In genomic region chr16:14922968-14923367, GRCh38 we compare ENCODE assay signal across 7 cellular contexts. TPM values are rescaled to one million over a fixed set of nuclear protein-coding genes. Genes with fewer than 3 reads are reported as not detected.
A peak's percentile ranks its signal among the peaks of the same experiment; 100 is the strongest.
DNase-seq lines count a peak whose midpoint lies in the region; ATAC-seq and TF ChIP-seq lines count a peak whose summit lies in the region.
"Not testable (repeated sequence)": the region's sequence is repeated elsewhere in the genome, so short reads cannot be mapped to it uniquely, and the experiment has no call there.

No MANE protein-coding gene starts in this region.

- H3K4me1 ChIP-seq in RWPE2 (ENCODE audit: insufficient read depth, poor library complexity, severe bottlenecking); colonic mucosa; lower lobe of right lung; ovary (ENCODE audit: insufficient read depth); spleen: not testable (repeated sequence)

- not testable (repeated sequence) for H3K4me1 Mint-ChIP-seq in type B pancreatic cell (ENCODE audit: unreplicated experiment)

- TF ChIP-seq CTCF in RWPE2 (IDR thresholded peaks at IDR 0.05; ENCODE audit: poor library complexity, severe bottlenecking); colonic mucosa (IDR thresholded peaks at IDR 0.05); lower lobe of right lung (IDR thresholded peaks at IDR 0.05); ovary (IDR thresholded peaks at IDR 0.05); spleen (IDR thresholded peaks at IDR 0.05 in 8 of 11, conservative IDR thresholded peaks at IDR 0.05 in 3 of 11); type B pancreatic cell (conservative IDR thresholded peaks at IDR 0.05): not testable (repeated sequence)

- not testable (repeated sequence) for H3K9ac ChIP-seq in colonic mucosa (ENCODE audit: low read depth in 2 of 2, low read length in 2 of 2)

- H3K4me3 ChIP-seq in RWPE2 (ENCODE audit: severe bottlenecking); colonic mucosa; lower lobe of right lung; ovary; spleen: not testable (repeated sequence)

- not testable (repeated sequence) for H3K27me3 Mint-ChIP-seq in type B pancreatic cell

- not testable (repeated sequence) for H3K36me3 Mint-ChIP-seq in type B pancreatic cell

- intact Hi-C loops in colonic mucosa (cut with DNase I); left cardiac atrium (cut with DNase I); lower lobe of right lung (cut with DNase I); ovary (cut with DNase I); spleen (cut with DNase I; ENCODE audit: low total_unique reads): not testable (repeated sequence)

- WGBS in ovary, 3 donors: 78 to 100% (median 98%) methylated on average over 6 to 8 of the region's 16 CpGs
- WGBS in spleen, 5 donors: 81 to 97% (median 91%) methylated on average over 6 to 10 of the region's 16 CpGs; no CpG with 5 or more reads in 2 of the 5 donors

- not testable (repeated sequence) for H3K27ac Mint-ChIP-seq in type B pancreatic cell

- H3K27ac ChIP-seq in RWPE2 (ENCODE audit: poor library complexity, severe bottlenecking); colonic mucosa; lower lobe of right lung; ovary; spleen: not testable (repeated sequence)

- TF ChIP-seq EP300 in ovary (IDR thresholded peaks at IDR 0.05): not testable (repeated sequence)

- peak; percentile 2 for DNase-seq in RWPE2 (ENCODE audit: low spot score)
- DNase-seq in colonic mucosa: peak; percentile 16
- DNase-seq in left cardiac atrium: peak; percentile 8
- peak; percentile 30 for DNase-seq in lower lobe of right lung
- peak in 3 of 5 donors; percentile 3 to 30 (median 11) for DNase-seq in ovary
- peak; percentile 43 for DNase-seq in spleen
- peak; percentile 68 for DNase-seq in type B pancreatic cell (ENCODE audit: extremely low spot score, unreplicated experiment)

- H3K4me3 Mint-ChIP-seq in type B pancreatic cell: not testable (repeated sequence)

- H3K9me3 Mint-ChIP-seq in type B pancreatic cell: not testable (repeated sequence)

- H3K9me3 ChIP-seq in RWPE2 (ENCODE audit: severe bottlenecking); colonic mucosa; lower lobe of right lung; ovary; spleen: not testable (repeated sequence)

- H3K27me3 ChIP-seq in RWPE2 (ENCODE audit: insufficient read depth, poor library complexity, severe bottlenecking); colonic mucosa; lower lobe of right lung (ENCODE audit: low read depth); ovary; spleen (replicated peaks in 1 of 7): not testable (repeated sequence)

- TF ChIP-seq POLR2A in ovary (IDR thresholded peaks at IDR 0.05); spleen (IDR thresholded peaks at IDR 0.05): not testable (repeated sequence)

- ATAC-seq in RWPE2 (ENCODE audit: low read depth); left cardiac atrium; lower lobe of right lung: not testable (repeated sequence)

- not testable (repeated sequence) for H3K36me3 ChIP-seq in RWPE2 (ENCODE audit: low read depth); colonic mucosa; lower lobe of right lung; ovary; spleen

RNA-seq across cellular contexts. Expression of gene NPIPA1, which starts 14.3 kb away (rescaled TPM):
- total RNA-seq in colonic mucosa (10 to 100 TPM; 32.8 to 74.3 TPM), left cardiac atrium (10 to 100 TPM; 52.2 to 56.3 TPM), lower lobe of right lung (90.9 TPM), ovary (100 to 1,000 TPM in 5 of 7 donors, 10 to 100 TPM in 2; 38.6 to 165 (median 142) TPM), spleen (100 to 1,000 TPM in 2 of 7 donors, 10 to 100 TPM in 5; 61.4 to 119 (median 78.2) TPM), type B pancreatic cell (ENCODE audit: low replicate concordance) (84.4 and 199 TPM in 2 replicates)
- polyA plus RNA-seq in ovary (100 to 1,000 TPM; 104 to 120 TPM), spleen (10 to 100 TPM; 56.4 to 61.2 (median 58.5) TPM)

RNA-seq across cellular contexts. Expression of gene PDXDC1, which starts 51.9 kb away (rescaled TPM):
- total RNA-seq in colonic mucosa: 100 to 1,000 TPM; 253 to 267 TPM
- 100 to 1,000 TPM in 1 of 2 donors, 10 to 100 TPM in 1; 73.8 to 103 TPM for total RNA-seq in left cardiac atrium
- 103 TPM for total RNA-seq in lower lobe of right lung
- 10 to 100 TPM; 37.5 to 69.3 (median 62.3) TPM for total RNA-seq in ovary
- polyA plus RNA-seq in ovary: 10 to 100 TPM; 36.9 to 58.6 TPM
- 10 to 100 TPM; 51.0 to 80.7 (median 72.4) TPM for total RNA-seq in spleen
- 10 to 100 TPM; 17.7 to 29.6 (median 18.6) TPM for polyA plus RNA-seq in spleen
- 130 and 198 TPM in 2 replicates for total RNA-seq in type B pancreatic cell (ENCODE audit: low replicate concordance)

Comparison
In these comparisons a context has a peak if more than half of its experiments do, and no peak if none do; other contexts are left out.
1. DNase-seq: peak in every context shown above with its lines; median percentile 68 in type B pancreatic cell; 43 in spleen; 30 in lower lobe of right lung; 16 in colonic mucosa; 11 in ovary; 8 in left cardiac atrium; 2 in RWPE2.